Comparison of ENCODE assay signal across 20 cellular contexts in genomic region chr6:113829702-113830058, GRCh38. TPM values are rescaled to one million over a fixed set of nuclear protein-coding genes. Genes with fewer than 3 reads are reported as not detected.
DNase-seq lines count a peak whose midpoint lies in the region; ATAC-seq and TF ChIP-seq lines count a peak whose summit lies in the region.
"Had no signal": no experiment of that assay in that cellular context is flagged by ENCODE, and none has a peak within 500 bp of the region (broad histone marks: within the 10 kb centered on the region; RNA-seq: fewer than 3 reads in every experiment).

No MANE protein-coding gene starts in this region.

- 3 to 17% methylated on average over 1 of the region's 1 CpG for WGBS in body of pancreas, 2 donors

- H3K27me3 Mint-ChIP-seq in HFFc6 (ENCODE audit: insufficient read depth): no peaks in the 10 kb centered on the region
- H3K27me3 Mint-ChIP-seq: stimulated activated naive B cell treated with anti-CD40 and anti-IgM and Interleukin-4, amounts not matched to agents 10 μg/mL and 1 μg/mL and 100 μg/mL, for 72 hours; type B pancreatic cell had no signal

- H3K4me3 Mint-ChIP-seq in HFFc6: no peak overlapping the region; the same call in 1 of the 2 replicates
- H3K4me3 Mint-ChIP-seq: activated naive CD8-positive, alpha-beta T cell; CD4-positive, CD25-positive, alpha-beta regulatory T cell; stimulated activated naive B cell treated with anti-CD40 and anti-IgM and Interleukin-4, amounts not matched to agents 10 μg/mL and 1 μg/mL and 100 μg/mL, for 72 hours; type B pancreatic cell had no signal

- no peaks in the 10 kb centered on the region for H3K27me3 ChIP-seq in body of pancreas
- H3K27me3 ChIP-seq in foreskin keratinocyte: no peaks in the 10 kb centered on the region
- H3K27me3 ChIP-seq: ovary had no signal

- ATAC-seq in body of pancreas (peak; percentile 31), sciatic nerve (peak; percentile 53), HG03280 (IDR thresholded peaks at IDR 0.05; ENCODE audit: unreplicated experiment) (no peak), foreskin keratinocyte (no peak), HG03378 (IDR thresholded peaks at IDR 0.05; ENCODE audit: unreplicated experiment) (no peak)
- ATAC-seq: K562; stimulated activated naive B cell treated with anti-CD40 and anti-IgM and Interleukin-4, amounts not matched to agents 10 μg/mL and 1 μg/mL and 100 μg/mL, for 72 hours had no signal

- peaks cover 47% of the 10 kb centered on the region for H3K4me1 ChIP-seq in body of pancreas
- no peaks in the 10 kb centered on the region for H3K4me1 ChIP-seq in foreskin keratinocyte

- no peaks in the 10 kb centered on the region for H3K9me3 ChIP-seq in body of pancreas
- H3K9me3 ChIP-seq: ovary had no signal

- H3K4me1 Mint-ChIP-seq in HFFc6 (ENCODE audit: low read depth): peaks cover 36% of the 10 kb centered on the region
- H3K4me1 Mint-ChIP-seq: CD4-positive, CD25-positive, alpha-beta regulatory T cell; stimulated activated naive B cell treated with anti-CD40 and anti-IgM and Interleukin-4, amounts not matched to agents 10 μg/mL and 1 μg/mL and 100 μg/mL, for 72 hours had no signal

- no peak for TF ChIP-seq CTCF in HFFc6 (IDR thresholded peaks at IDR 0.05)
- TF ChIP-seq CTCF in body of pancreas (IDR thresholded peaks at IDR 0.05): no peak
- TF ChIP-seq CTCF in foreskin keratinocyte (conservative IDR thresholded peaks at IDR 0.05): no peak

- H3K27ac ChIP-seq in body of pancreas: peak overlapping the region in 2 of 4 donors; percentile 30 to 56
- no peak overlapping the region for H3K27ac ChIP-seq in foreskin keratinocyte
- H3K27ac ChIP-seq: HL-60, ovary had no signal

- no peaks in the 10 kb centered on the region for H3K9me3 Mint-ChIP-seq in HFFc6
- H3K9me3 Mint-ChIP-seq: type B pancreatic cell had no signal

- intact Hi-C loops in body of pancreas (cut with DNase I): no loop called here
- intact Hi-C loops in sciatic nerve (cut with DNase I): no loop called here

- no peak overlapping the region for H3K4me3 ChIP-seq in body of pancreas
- H3K4me3 ChIP-seq: K562, ovary had no signal

- no peak for TF ChIP-seq POLR2A in body of pancreas (IDR thresholded peaks at IDR 0.05)

- DNase-seq in HFFc6 (peak; percentile 63), body of pancreas (no peak), iris pigment epithelial cell (ENCODE audit: low read depth) (peak; percentile 67), sciatic nerve (ENCODE audit: low spot score) (no peak), RKO (ENCODE audit: low spot score) (no peak), foreskin keratinocyte (no peak)
- DNase-seq: activated CD4-positive, alpha-beta T cell treated with anti-CD3 and anti-CD28 coated beads, Interleukin-2, amount 50 U/mL, for 1 hour; CD4-positive, CD25-positive, alpha-beta regulatory T cell; DMS79 treated with DMSO at 0.1 percent for 48 hours; kidney; NCI-H1092; NCI-H2107; ovary; stimulated activated naive B cell treated with anti-CD40 and anti-IgM and Interleukin-4, amounts not matched to agents 10 μg/mL and 1 μg/mL and 100 μg/mL, for 72 hours had no signal

- no peaks in the 10 kb centered on the region for H3K36me3 Mint-ChIP-seq in HFFc6 (ENCODE audit: low read depth)
- H3K36me3 Mint-ChIP-seq: activated naive CD8-positive, alpha-beta T cell; CD4-positive, CD25-positive, alpha-beta regulatory T cell; stimulated activated naive B cell treated with anti-CD40 and anti-IgM and Interleukin-4, amounts not matched to agents 10 μg/mL and 1 μg/mL and 100 μg/mL, for 72 hours; type B pancreatic cell had no signal

- H3K36me3 ChIP-seq in body of pancreas (replicated peaks in 1 of 2; ENCODE audit: insufficient read depth in 1 of 2, low read depth in 2 of 2): no peaks in the 10 kb centered on the region
- H3K36me3 ChIP-seq: ovary had no signal

- no peak overlapping the region; the same call in 1 of the 2 replicates for H3K27ac Mint-ChIP-seq in HFFc6
- H3K27ac Mint-ChIP-seq: activated naive CD8-positive, alpha-beta T cell; stimulated activated naive B cell treated with anti-CD40 and anti-IgM and Interleukin-4, amounts not matched to agents 10 μg/mL and 1 μg/mL and 100 μg/mL, for 72 hours; type B pancreatic cell had no signal

RNA-seq across cellular contexts. Expression of gene MARCKS, which starts 27.5 kb away (rescaled TPM):
- total RNA-seq in HFFc6 (2021; fragmentation: NEBNext Ultra II Directional; extraction: Animal tissue kit (Norgen Biotek cat#: 25700)): 100 to 1,000 TPM; 162 to 199 (median 166) TPM
- total RNA-seq in body of pancreas: 100 to 1,000 TPM in 1 of 2 donors, 10 to 100 TPM in 1; 68.5 to 109 TPM
- 199 TPM for total RNA-seq in sciatic nerve
- 52.6 and 57.8 TPM in 2 replicates for total RNA-seq in foreskin keratinocyte
- 33.4 and 34.2 TPM in 2 replicates for polyA plus RNA-seq in foreskin keratinocyte
- total RNA-seq: CD4-positive, CD25-positive, alpha-beta regulatory T cell had no signal

Comparison
In these comparisons a context has a peak if more than half of its experiments do, and no peak if none do; other contexts are left out.
1. DNase-seq: peak in HFFc6 (single experiment) and iris pigment epithelial cell (single experiment); none in body of pancreas (0 of 4), sciatic nerve (single experiment), RKO (single experiment) and foreskin keratinocyte (0 of 2).
2. ATAC-seq: peak in body of pancreas (single experiment) and sciatic nerve (single experiment); none in HG03280 (single experiment), foreskin keratinocyte (single experiment) and HG03378 (single experiment).